Comparison of ENCODE assay signal across 9 cellular contexts in the genomic region with DNA sequence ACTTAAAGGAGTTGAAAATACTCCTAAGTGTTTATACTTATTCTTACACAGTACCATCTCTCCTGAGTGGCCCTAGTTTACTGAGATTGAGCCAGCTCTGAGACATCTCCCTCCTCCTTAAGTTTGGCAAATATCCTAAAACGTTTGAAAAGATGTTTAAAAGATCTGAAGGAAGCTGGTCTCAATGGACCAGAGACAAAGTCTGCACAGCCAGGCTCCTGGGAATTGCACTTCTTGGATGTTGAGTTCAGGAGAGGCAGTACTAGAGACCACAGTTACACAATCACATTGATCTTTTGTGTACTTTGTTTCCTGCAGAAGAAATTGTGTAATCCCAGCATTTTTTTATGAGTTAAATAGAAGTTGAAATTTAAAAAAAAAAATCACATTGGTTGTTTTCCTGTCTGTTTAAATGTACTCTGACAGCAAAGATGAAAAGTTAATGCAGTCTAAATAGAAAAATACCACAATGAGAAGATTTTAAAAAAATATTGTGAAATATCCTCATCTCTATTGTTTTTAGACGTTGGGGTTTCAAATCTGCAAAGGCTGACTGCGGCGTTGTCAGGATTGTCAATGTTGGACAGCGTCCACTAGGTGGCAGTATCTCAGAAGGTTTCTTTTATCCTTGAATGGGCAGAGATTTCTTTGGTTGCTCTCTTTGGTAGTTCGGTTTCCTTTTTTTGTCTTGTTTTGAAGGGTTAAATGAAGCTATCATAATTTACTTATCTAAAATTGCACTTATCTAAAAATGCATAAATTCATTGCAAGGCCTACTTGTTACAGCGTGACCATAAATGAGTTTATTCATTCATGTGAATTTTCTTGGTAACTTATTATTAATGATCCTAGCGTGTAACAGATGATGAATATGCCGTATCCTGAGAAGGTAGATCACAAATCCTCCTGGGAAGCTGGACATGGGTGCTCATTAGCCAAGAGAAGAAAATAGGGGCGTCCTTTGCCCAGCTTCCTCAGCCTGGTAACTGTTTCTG. TPM values are rescaled to one million over a fixed set of nuclear protein-coding genes. Genes with fewer than 3 reads are reported as not detected.
A peak's percentile ranks its signal among the peaks of the same experiment; 100 is the strongest.
DNase-seq lines count a peak whose midpoint lies in the region; ATAC-seq lines count a peak whose summit lies in the region.
"Had no signal": no experiment of that assay in that cellular context is flagged by ENCODE, and none has a peak within 500 bp of the region (broad histone marks: within the 10 kb centered on the region; RNA-seq: fewer than 3 reads in every experiment).

No MANE protein-coding gene starts in this region.

- H3K4me1 Mint-ChIP-seq in activated CD4-positive, alpha-beta T cell treated with anti-CD3 and anti-CD28 coated beads, Interleukin-2, amount 10 ng/mL, durations not matched to agents 24 days and 14 days = no peaks in the 10 kb centered on the region

- H3K36me3 Mint-ChIP-seq in activated CD4-positive, alpha-beta T cell treated with anti-CD3 and anti-CD28 coated beads, Interleukin-2, amount 10 ng/mL, durations not matched to agents 24 days and 14 days (ENCODE audit: low read depth) = no peaks in the 10 kb centered on the region
- H3K36me3 Mint-ChIP-seq: activated naive CD8-positive, alpha-beta T cell had no signal

- no peak overlapping the region for H3K27ac Mint-ChIP-seq in activated CD4-positive, alpha-beta T cell treated with anti-CD3 and anti-CD28 coated beads, Interleukin-2, amount 10 ng/mL, durations not matched to agents 24 days and 14 days
- H3K27ac Mint-ChIP-seq: activated naive CD8-positive, alpha-beta T cell had no signal

- intact Hi-C loops in activated CD4-positive, alpha-beta T cell treated with anti-CD3 and anti-CD28 coated beads, Interleukin-2, amount 10 ng/mL, durations not matched to agents 24 days and 14 days (cut with micrococcal nuclease) = loop anchor here (1.0 to 10.0 kb wide), 3 partner anchors 261 to 1207 kb away; no protein-coding TSS in a partner anchor

- no peak overlapping the region for H3K4me3 Mint-ChIP-seq in activated CD4-positive, alpha-beta T cell treated with anti-CD3 and anti-CD28 coated beads, Interleukin-2, amount 10 ng/mL, durations not matched to agents 24 days and 14 days
- H3K4me3 Mint-ChIP-seq: activated naive CD8-positive, alpha-beta T cell had no signal

- DNase-seq in DMS114 treated with DMSO at 0.1 percent for 48 hours (lab: John Stamatoyannopoulos, UW; ENCODE audit: unreplicated experiment) (peak; percentile 30), NCI-H345 (lab: John Stamatoyannopoulos, UW) (peak; percentile 37), lung microvascular endothelial cell (ENCODE audit: low read depth in 2 of 2) (peak; percentile 78 to 79)
- DNase-seq in activated CD4-positive, alpha-beta T cell treated with anti-CD3 and anti-CD28 coated beads, Interleukin-2, amount 10 ng/mL, durations not matched to agents 24 days and 14 days = peak; percentile 85
- peak; percentile 29 for DNase-seq in effector CD4-positive, alpha-beta T cell
- peak; percentile 64 for DNase-seq in stimulated activated CD8-positive, alpha-beta memory T cell treated with anti-CD3 and anti-CD28 coated beads, Interleukin-4, amount 100 ng/mL, for 48 hours

- no peaks in the 10 kb centered on the region for H3K9me3 Mint-ChIP-seq in activated CD4-positive, alpha-beta T cell treated with anti-CD3 and anti-CD28 coated beads, Interleukin-2, amount 10 ng/mL, durations not matched to agents 24 days and 14 days

- ATAC-seq in HG02678 (IDR thresholded peaks at IDR 0.05; ENCODE audit: unreplicated experiment) = peak; percentile 50
- no peak for ATAC-seq in GM21526 (IDR thresholded peaks at IDR 0.05; ENCODE audit: low FRiP score, unreplicated experiment)

- H3K27me3 Mint-ChIP-seq in activated CD4-positive, alpha-beta T cell treated with anti-CD3 and anti-CD28 coated beads, Interleukin-2, amount 10 ng/mL, durations not matched to agents 24 days and 14 days = peaks cover 6% of the 10 kb centered on the region
- H3K27me3 Mint-ChIP-seq: activated naive CD8-positive, alpha-beta T cell had no signal

RNA-seq across cellular contexts. Expression of gene TNFSF11, which starts 20.9 kb away (rescaled TPM):
- 2.1 and 2.4 TPM in 2 replicates for total RNA-seq in activated CD4-positive, alpha-beta T cell treated with anti-CD3 and anti-CD28 coated beads, Interleukin-2, amount 10 ng/mL, durations not matched to agents 24 days and 14 days
- not detected in 2 replicates for total RNA-seq in lung microvascular endothelial cell

Comparison
In these comparisons a context has a peak if more than half of its experiments do, and no peak if none do; other contexts are left out.
1. DNase-seq: peak in every context shown above with its lines; median percentile 85 in activated CD4-positive, alpha-beta T cell treated with anti-CD3 and anti-CD28 coated beads, Interleukin-2, amount 10 ng/mL, durations not matched to agents 24 days and 14 days; 78 in lung microvascular endothelial cell; 64 in stimulated activated CD8-positive, alpha-beta memory T cell treated with anti-CD3 and anti-CD28 coated beads, Interleukin-4, amount 100 ng/mL, for 48 hours; 37 in NCI-H345; 30 in DMS114 treated with DMSO at 0.1 percent for 48 hours; 29 in effector CD4-positive, alpha-beta T cell.